Comparison of ENCODE assay signal across 31 cellular contexts in the genomic region with DNA sequence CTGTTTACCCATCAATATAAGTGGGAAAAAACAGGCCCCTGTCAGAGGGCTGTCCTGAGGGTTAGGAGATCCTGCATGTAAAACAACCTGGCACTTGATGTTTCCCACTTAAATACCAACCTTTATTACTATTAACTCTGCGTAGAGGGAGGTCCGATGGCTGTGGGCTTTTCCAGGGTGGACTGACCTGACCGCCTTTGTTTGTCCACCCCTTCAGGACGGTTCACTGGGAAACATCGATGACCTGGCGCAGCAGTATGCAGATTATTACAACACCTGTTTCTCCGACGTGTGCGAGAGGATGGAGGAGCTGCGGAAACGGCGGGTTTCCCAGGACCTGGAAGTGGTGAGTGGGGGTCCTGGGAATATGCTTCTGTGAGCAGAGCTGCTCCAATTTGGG.
"Had no signal": no experiment of that assay in that cellular context is flagged by ENCODE, and none has a peak within 500 bp of the region (broad histone marks: within the 10 kb centered on the region; RNA-seq: fewer than 3 reads in every experiment).

No MANE protein-coding gene starts in this region.

- H3K36me3 Mint-ChIP-seq: activated CD4-positive, alpha-beta memory T cell treated with anti-CD3 and anti-CD28 coated beads for 36 hours; activated CD8-positive, alpha-beta memory T cell treated with anti-CD3 and anti-CD28 coated beads, Interleukin-2, amount 10 ng/mL, durations not matched to agents 7 days and 5 days; activated naive CD8-positive, alpha-beta T cell treated with anti-CD3 and anti-CD28 coated beads for 36 hours had no signal

- DNase-seq: activated CD4-positive, alpha-beta memory T cell treated with anti-CD3 and anti-CD28 coated beads for 36 hours; activated CD4-positive, alpha-beta T cell treated with anti-CD3 and anti-CD28 coated beads for 4 hours; activated CD4-positive, alpha-beta T cell treated with anti-CD3 and anti-CD28 coated beads, Interleukin-2, amount 50 U/mL, for 1 hour; activated CD4-positive, CD25-positive, alpha-beta regulatory T cell treated with anti-CD3 and anti-CD28 coated beads, Interleukin-2, amount 50 U/mL, for 72 hours; activated CD8-positive, alpha-beta memory T cell treated with anti-CD3 and anti-CD28 coated beads, Interleukin-2, amount 10 ng/mL, durations not matched to agents 7 days and 5 days; activated CD8-positive, alpha-beta memory T cell treated with anti-CD3 and anti-CD28 coated beads, Interleukin-2, amount 50 U/mL, for 48 hours; activated effector memory CD4-positive, alpha-beta T cell treated with anti-CD3 and anti-CD28 coated beads, Interleukin-2, amount 50 U/mL, for 16 hours; activated naive CD4-positive, alpha-beta T cell; activated naive CD4-positive, alpha-beta T cell treated with anti-CD3 and anti-CD28 coated beads, Interleukin-2, amount 50 U/mL, for 16 hours; activated naive CD8-positive, alpha-beta T cell treated with anti-CD3 and anti-CD28 coated beads for 36 hours; activated T-cell treated with anti-CD3 and anti-CD28 coated beads, Interleukin-2, amount 50 U/mL, for 72 hours; amniotic stem cell; aorta; brain microvascular endothelial cell; central memory CD4-positive, alpha-beta T cell; Kasumi-1; KG1; MG63; NCI-H1092; NCI-H1436 treated with DMSO at 0.1 percent for 48 hours; NCI-H1694 treated with DMSO at 0.1 percent for 48 hours; NCI-H2029; NCI-H345; NCI-H524 treated with DMSO at 0.1 percent for 48 hours; SHP77; SJCRH30 had no signal

- H3K36me3 ChIP-seq: brain microvascular endothelial cell, SJCRH30 had no signal

- H3K4me1 Mint-ChIP-seq: activated CD8-positive, alpha-beta memory T cell treated with anti-CD3 and anti-CD28 coated beads, Interleukin-2, amount 10 ng/mL, durations not matched to agents 7 days and 5 days; activated T-helper 17 cell treated with anti-CD3 and anti-CD28 coated beads, Interleukin-2, amount 50 U/mL, for 72 hours had no signal

- H3K4me3 Mint-ChIP-seq: activated CD4-positive, alpha-beta memory T cell treated with anti-CD3 and anti-CD28 coated beads for 36 hours; activated CD8-positive, alpha-beta memory T cell treated with anti-CD3 and anti-CD28 coated beads, Interleukin-2, amount 10 ng/mL, durations not matched to agents 7 days and 5 days; activated naive CD8-positive, alpha-beta T cell treated with anti-CD3 and anti-CD28 coated beads for 36 hours; activated T-cell treated with anti-CD3 and anti-CD28 coated beads, Interleukin-2, amount 50 U/mL, for 72 hours; activated T-helper 17 cell treated with anti-CD3 and anti-CD28 coated beads, Interleukin-2, amount 50 U/mL, for 72 hours; T-helper 1 cell treated with Interleukin-12 subunit alpha and Interleukin-12 subunit beta and Interleukin-4 antibody, amounts not matched to agents 30 μg/mL and 1 μg/mL, for 36 hours; T-helper 2 cell treated with Interferon-gamma antibody and Interleukin-4, amounts not matched to agents 5 μg/mL and 100 μg/mL, for 36 hours had no signal

- H3K27me3 ChIP-seq: brain microvascular endothelial cell, MG63, SJCRH30 had no signal

- H3K27ac ChIP-seq: brain microvascular endothelial cell, SJCRH30, SK-N-MC had no signal

- ATAC-seq: activated CD8-positive, alpha-beta memory T cell treated with anti-CD3 and anti-CD28 coated beads, Interleukin-2, amount 10 ng/mL, durations not matched to agents 7 days and 5 days; activated T-cell treated with anti-CD3 and anti-CD28 coated beads, Interleukin-2, amount 50 U/mL, for 72 hours; activated T-helper 17 cell treated with anti-CD3 and anti-CD28 coated beads, Interleukin-2, amount 50 U/mL, for 72 hours; Panc1 had no signal

- H3K27ac Mint-ChIP-seq: activated CD4-positive, alpha-beta memory T cell treated with anti-CD3 and anti-CD28 coated beads for 36 hours; activated CD8-positive, alpha-beta memory T cell treated with anti-CD3 and anti-CD28 coated beads, Interleukin-2, amount 10 ng/mL, durations not matched to agents 7 days and 5 days; activated naive CD8-positive, alpha-beta T cell treated with anti-CD3 and anti-CD28 coated beads for 36 hours; activated T-cell treated with anti-CD3 and anti-CD28 coated beads, Interleukin-2, amount 50 U/mL, for 72 hours; activated T-helper 17 cell treated with anti-CD3 and anti-CD28 coated beads, Interleukin-2, amount 50 U/mL, for 72 hours; T-helper 1 cell treated with Interleukin-12 subunit alpha and Interleukin-12 subunit beta and Interleukin-4 antibody, amounts not matched to agents 30 μg/mL and 1 μg/mL, for 36 hours; T-helper 2 cell treated with Interferon-gamma antibody and Interleukin-4, amounts not matched to agents 5 μg/mL and 100 μg/mL, for 36 hours had no signal

- H3K4me3 ChIP-seq: MG63, SJCRH30, SK-N-MC had no signal

- H3K9me3 Mint-ChIP-seq: activated CD4-positive, alpha-beta memory T cell treated with anti-CD3 and anti-CD28 coated beads for 36 hours; activated naive CD8-positive, alpha-beta T cell treated with anti-CD3 and anti-CD28 coated beads for 36 hours; activated T-cell treated with anti-CD3 and anti-CD28 coated beads, Interleukin-2, amount 50 U/mL, for 72 hours; activated T-helper 17 cell treated with anti-CD3 and anti-CD28 coated beads, Interleukin-2, amount 50 U/mL, for 72 hours; T-helper 1 cell treated with Interleukin-12 subunit alpha and Interleukin-12 subunit beta and Interleukin-4 antibody, amounts not matched to agents 30 μg/mL and 1 μg/mL, for 36 hours; T-helper 2 cell treated with Interferon-gamma antibody and Interleukin-4, amounts not matched to agents 5 μg/mL and 100 μg/mL, for 36 hours had no signal

- H3K4me1 ChIP-seq: SJCRH30 had no signal

- H3K9me3 ChIP-seq: MG63, SJCRH30 had no signal
